8 cellular contexts compared by ENCODE assay signal in the genomic region with DNA sequence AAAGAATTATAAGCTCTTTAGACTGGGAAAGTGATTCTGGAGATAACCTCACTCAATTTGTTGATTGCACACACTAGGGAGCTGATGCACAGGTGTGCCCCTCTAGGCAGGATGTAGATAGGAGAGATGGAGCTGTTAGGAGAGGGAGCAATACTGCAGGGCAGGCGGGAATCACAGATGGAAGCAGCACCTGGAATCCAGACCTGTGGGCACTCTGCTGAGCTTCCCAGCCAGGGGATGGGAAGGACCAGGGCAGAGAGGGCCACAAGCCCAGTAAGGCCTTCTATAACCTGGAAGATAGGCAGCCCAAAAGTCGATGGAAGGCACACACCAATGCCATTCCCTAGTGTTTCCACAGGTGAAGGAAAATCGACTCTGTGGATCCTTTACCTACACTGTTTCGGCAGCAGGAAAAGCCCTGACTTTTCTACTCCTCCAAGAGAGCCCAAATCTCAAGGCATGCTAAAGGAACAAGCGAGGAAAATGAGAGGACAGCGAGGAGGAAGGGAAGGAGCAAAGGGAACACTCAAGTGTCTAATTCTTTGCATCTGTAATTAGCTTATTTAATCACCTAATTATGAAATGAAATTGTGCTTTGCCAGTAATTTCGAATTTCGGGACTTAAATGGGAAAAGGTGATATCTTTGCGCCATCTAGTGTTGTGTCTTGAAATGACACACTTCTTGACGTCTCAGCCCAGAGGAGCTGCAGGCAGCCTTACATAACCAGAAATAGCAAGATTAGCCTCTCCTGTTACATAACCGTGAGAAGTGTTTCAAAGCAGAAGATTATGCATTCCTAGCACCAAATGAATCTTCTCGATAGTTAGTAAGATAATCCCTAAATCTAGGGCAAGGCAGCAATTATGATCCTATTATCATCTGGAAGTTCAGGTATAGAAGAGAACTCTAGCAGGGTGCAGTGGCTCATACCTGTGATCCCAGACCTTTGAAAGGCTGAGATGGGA. TPM values are rescaled to one million over a fixed set of nuclear protein-coding genes. Genes with fewer than 3 reads are reported as not detected.
DNase-seq lines count a peak whose midpoint lies in the region; ATAC-seq and TF ChIP-seq lines count a peak whose summit lies in the region.
"Had no signal": no experiment of that assay in that cellular context is flagged by ENCODE, and none has a peak within 500 bp of the region (broad histone marks: within the 10 kb centered on the region; RNA-seq: fewer than 3 reads in every experiment).

No MANE protein-coding gene starts in this region.

- POLR2A ChIA-PET in RWPE1 (lab: Yijun Ruan, JAX; ENCODE audit: low non-redundant PET) = interaction anchor here (0.7 kb wide), 1 partner anchor 18 kb away, joined by 3 read pairs; no protein-coding TSS in a partner anchor

- H3K4me1 ChIP-seq in lung (ENCODE audit: control insufficient read depth in 2 of 2, insufficient read depth in 2 of 2, low read length in 2 of 2) (no peaks in the 10 kb centered on the region), aorta (ENCODE audit: control insufficient read depth in 1 of 2, insufficient read depth in 2 of 2, low read length in 2 of 2) (peaks cover 0 to 1% of the 10 kb centered on the region in 2 donors)

- H3K27ac ChIP-seq in RWPE1 (no peak overlapping the region), lung (ENCODE audit: low read depth in 1 of 2, low read length in 1 of 2) (no peak overlapping the region), aorta (ENCODE audit: low read depth in 1 of 2, low read length in 2 of 2) (no peak overlapping the region)

- WGBS in lung, 2 donors = 27 to 32% methylated on average over 12 of the region's 12 CpGs
- 18 to 20% methylated on average over 12 of the region's 12 CpGs for WGBS in aorta, 2 donors

- no peaks in the 10 kb centered on the region for H3K36me3 ChIP-seq in lung (ENCODE audit: control insufficient read depth in 2 of 2, insufficient read depth in 2 of 2, low read length in 2 of 2)
- H3K36me3 ChIP-seq in aorta (ENCODE audit: control insufficient read depth in 1 of 2, insufficient read depth in 2 of 2, low read length in 1 of 2) = no peaks in the 10 kb centered on the region

- no peaks in the 10 kb centered on the region for H3K9me3 ChIP-seq in lung (ENCODE audit: control insufficient read depth in 2 of 2, insufficient read depth in 1 of 2, low read length in 1 of 2)
- H3K9me3 ChIP-seq in aorta (ENCODE audit: control insufficient read depth, low read length) = no peaks in the 10 kb centered on the region

- peaks cover 0 to 2% of the 10 kb centered on the region in 2 donors for H3K4me1 Mint-ChIP-seq in effector memory CD8-positive, alpha-beta T cell (ENCODE audit: low read depth in 2 of 2)

- TF ChIP-seq EP300 in Ishikawa (IDR thresholded peaks at IDR 0.05; ENCODE audit: borderline replicate concordance) = no peak

- peaks cover 31 to 56% of the 10 kb centered on the region in 2 donors for H3K27me3 Mint-ChIP-seq in effector memory CD8-positive, alpha-beta T cell

- no peak overlapping the region for H3K4me3 Mint-ChIP-seq in effector memory CD8-positive, alpha-beta T cell
- H3K4me3 Mint-ChIP-seq: activated naive CD8-positive, alpha-beta T cell had no signal

- H3K9me3 Mint-ChIP-seq in effector memory CD8-positive, alpha-beta T cell = no peaks in the 10 kb centered on the region

- CTCF ChIA-PET in RWPE1 (lab: Yijun Ruan, JAX) = interaction anchor here (0.5 to 2.5 kb wide), 18 partner anchors 9 to 1030 kb away, joined by 3 to 12 read pairs (median 4); no protein-coding TSS in a partner anchor

- intact Hi-C loops in aorta (cut with DNase I) = loop anchor here (5.0 to 10.0 kb wide), 2 partner anchors 396 to 563 kb away; a partner anchor contains a TSS

- TF ChIP-seq RAD21 in Ishikawa (IDR thresholded peaks at IDR 0.05; ENCODE audit: low read depth) = peak; percentile 93

- peak; percentile 54 for ATAC-seq in effector memory CD8-positive, alpha-beta T cell (replicated peaks)
- ATAC-seq in lung (ENCODE audit: insufficient read depth, low FRiP score) (peak; percentile 80), aorta (ENCODE audit: low FRiP score) (peak; percentile 95)

- TF ChIP-seq CTCF in GM20000 (IDR thresholded peaks at IDR 0.05; ENCODE audit: extremely low read depth, missing control alignments) = peak; percentile 54
- TF ChIP-seq CTCF in RWPE1 (conservative IDR thresholded peaks at IDR 0.05; ENCODE audit: low read depth) = peak; percentile 67
- peak; percentile 76 for TF ChIP-seq CTCF in lung (IDR thresholded peaks at IDR 0.05; ENCODE audit: control extremely low read depth, extremely low read depth)

- H3K36me3 Mint-ChIP-seq in effector memory CD8-positive, alpha-beta T cell (ENCODE audit: insufficient read depth) = no peaks in the 10 kb centered on the region
- H3K36me3 Mint-ChIP-seq: activated naive CD8-positive, alpha-beta T cell had no signal

- H3K4me3 ChIP-seq in lung (no peak overlapping the region), aorta (ENCODE audit: low read length in 2 of 2) (no peak overlapping the region)

- DNase-seq in EL (peak; percentile 63), GM20000 (ENCODE audit: low spot score) (peak; percentile 66), RWPE1 (ENCODE audit: low spot score) (peak; percentile 62), lung (ENCODE audit: low spot score) (peak; percentile 42), aorta (no peak)
- peak in 2 of 3 experiments; percentile 1 to 20 for DNase-seq in effector memory CD8-positive, alpha-beta T cell

- H3K27ac Mint-ChIP-seq in effector memory CD8-positive, alpha-beta T cell = no peak overlapping the region
- H3K27ac Mint-ChIP-seq: activated naive CD8-positive, alpha-beta T cell had no signal

- no peaks in the 10 kb centered on the region for H3K27me3 ChIP-seq in lung (ENCODE audit: control insufficient read depth, insufficient read depth)
- H3K27me3 ChIP-seq in aorta (ENCODE audit: control insufficient read depth in 1 of 2, insufficient read depth in 2 of 2, low read length in 1 of 2) = no peaks in the 10 kb centered on the region

TF ChIP-seq in Ishikawa, 13 proteins besides CTCF, POLR2A, EP300 and RAD21:
- TF ChIP-seq NFIC (IDR thresholded peaks at IDR 0.05) (no peak), CREB1 (IDR thresholded peaks at IDR 0.05; ENCODE audit: low read depth) (no peak), EGR1 (IDR thresholded peaks at IDR 0.05) (no peak), YY1 (IDR thresholded peaks at IDR 0.05; ENCODE audit: low read depth) (no peak), ZBTB7A (IDR thresholded peaks at IDR 0.05; ENCODE audit: low read depth) (no peak), TCF12 (IDR thresholded peaks at IDR 0.05; ENCODE audit: low read depth) (no peak), CEBPB (IDR thresholded peaks at IDR 0.05) (no peak), FOXM1 (IDR thresholded peaks at IDR 0.05; ENCODE audit: borderline replicate concordance, low read depth) (no peak), TAF1 (IDR thresholded peaks at IDR 0.05; ENCODE audit: low read depth) (no peak), TEAD4 (IDR thresholded peaks at IDR 0.05) (no peak)
- TF ChIP-seq, protein P1, sequence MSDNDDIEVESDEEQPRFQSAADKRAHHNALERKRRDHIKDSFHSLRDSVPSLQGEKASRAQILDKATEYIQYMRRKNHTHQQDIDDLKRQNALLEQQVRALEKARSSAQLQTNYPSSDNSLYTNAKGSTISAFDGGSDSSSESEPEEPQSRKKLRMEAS (IDR thresholded peaks at IDR 0.05) = no peak
- TF ChIP-seq, protein P2, sequence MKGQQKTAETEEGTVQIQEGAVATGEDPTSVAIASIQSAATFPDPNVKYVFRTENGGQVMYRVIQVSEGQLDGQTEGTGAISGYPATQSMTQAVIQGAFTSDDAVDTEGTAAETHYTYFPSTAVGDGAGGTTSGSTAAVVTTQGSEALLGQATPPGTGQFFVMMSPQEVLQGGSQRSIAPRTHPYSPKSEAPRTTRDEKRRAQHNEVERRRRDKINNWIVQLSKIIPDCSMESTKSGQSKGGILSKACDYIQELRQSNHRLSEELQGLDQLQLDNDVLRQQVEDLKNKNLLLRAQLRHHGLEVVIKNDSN (IDR thresholded peaks at IDR 0.05) = no peak
- TF ChIP-seq, protein P3, sequence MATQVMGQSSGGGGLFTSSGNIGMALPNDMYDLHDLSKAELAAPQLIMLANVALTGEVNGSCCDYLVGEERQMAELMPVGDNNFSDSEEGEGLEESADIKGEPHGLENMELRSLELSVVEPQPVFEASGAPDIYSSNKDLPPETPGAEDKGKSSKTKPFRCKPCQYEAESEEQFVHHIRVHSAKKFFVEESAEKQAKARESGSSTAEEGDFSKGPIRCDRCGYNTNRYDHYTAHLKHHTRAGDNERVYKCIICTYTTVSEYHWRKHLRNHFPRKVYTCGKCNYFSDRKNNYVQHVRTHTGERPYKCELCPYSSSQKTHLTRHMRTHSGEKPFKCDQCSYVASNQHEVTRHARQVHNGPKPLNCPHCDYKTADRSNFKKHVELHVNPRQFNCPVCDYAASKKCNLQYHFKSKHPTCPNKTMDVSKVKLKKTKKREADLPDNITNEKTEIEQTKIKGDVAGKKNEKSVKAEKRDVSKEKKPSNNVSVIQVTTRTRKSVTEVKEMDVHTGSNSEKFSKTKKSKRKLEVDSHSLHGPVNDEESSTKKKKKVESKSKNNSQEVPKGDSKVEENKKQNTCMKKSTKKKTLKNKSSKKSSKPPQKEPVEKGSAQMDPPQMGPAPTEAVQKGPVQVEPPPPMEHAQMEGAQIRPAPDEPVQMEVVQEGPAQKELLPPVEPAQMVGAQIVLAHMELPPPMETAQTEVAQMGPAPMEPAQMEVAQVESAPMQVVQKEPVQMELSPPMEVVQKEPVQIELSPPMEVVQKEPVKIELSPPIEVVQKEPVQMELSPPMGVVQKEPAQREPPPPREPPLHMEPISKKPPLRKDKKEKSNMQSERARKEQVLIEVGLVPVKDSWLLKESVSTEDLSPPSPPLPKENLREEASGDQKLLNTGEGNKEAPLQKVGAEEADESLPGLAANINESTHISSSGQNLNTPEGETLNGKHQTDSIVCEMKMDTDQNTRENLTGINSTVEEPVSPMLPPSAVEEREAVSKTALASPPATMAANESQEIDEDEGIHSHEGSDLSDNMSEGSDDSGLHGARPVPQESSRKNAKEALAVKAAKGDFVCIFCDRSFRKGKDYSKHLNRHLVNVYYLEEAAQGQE (IDR thresholded peaks at IDR 0.05; ENCODE audit: low read depth) = no peak

RNA-seq across cellular contexts. Expression of a gene that starts 31.0 kb away (rescaled TPM):
- 10 to 100 TPM; 13.2 to 15.1 TPM for total RNA-seq in lung
- 1 to 10 TPM; 3.2 to 7.1 TPM for polyA plus RNA-seq in lung
- 10 to 100 TPM in 1 of 2 donors, 1 to 10 TPM in 1; 6.2 to 14.9 TPM for total RNA-seq in aorta
- polyA plus RNA-seq in aorta = 1 to 10 TPM; 2.0 to 2.2 TPM

Comparison
In these comparisons a context has a peak if more than half of its experiments do, and no peak if none do; other contexts are left out.
1. DNase-seq: peak in EL (single experiment), GM20000 (single experiment), RWPE1 (single experiment), effector memory CD8-positive, alpha-beta T cell (2 of 3) and lung (single experiment); none in aorta (0 of 2).
2. Peak in every context shown above with its lines, with median percentiles within 50 percentile points of each other: CTCF ChIP-seq and ATAC-seq.